7 cellular contexts compared by ENCODE assay signal in genomic region chr17:41800601-41801373, GRCh38. TPM values are rescaled to one million over a fixed set of nuclear protein-coding genes. Genes with fewer than 3 reads are reported as not detected.
DNase-seq lines count a peak whose midpoint lies in the region; ATAC-seq and TF ChIP-seq lines count a peak whose summit lies in the region.

No MANE protein-coding gene starts in this region.

- no peak for TF ChIP-seq CTCF in VCaP (conservative IDR thresholded peaks at IDR 0.05)
- TF ChIP-seq CTCF in thoracic aorta (IDR thresholded peaks at IDR 0.05) = no peak
- no peak for TF ChIP-seq CTCF in GM13977 (IDR thresholded peaks at IDR 0.05; ENCODE audit: extremely low read depth, insufficient read depth, missing control alignments)

- H3K4me1 ChIP-seq in HUES6 (ENCODE audit: control insufficient read depth, insufficient read depth, low read length) = peaks cover 11% of the 10 kb centered on the region
- peaks cover 6% of the 10 kb centered on the region; the same call in 1 of the 2 replicates for H3K4me1 ChIP-seq in iPS-20b (ENCODE audit: insufficient read depth, low read length)
- peaks cover 4 to 13% of the 10 kb centered on the region in 2 donors for H3K4me1 ChIP-seq in thoracic aorta (ENCODE audit: control insufficient read depth in 1 of 2, low read depth in 2 of 2)

- in situ Hi-C loops in GM13977 (cut with MboI; ENCODE audit: low pct_unique_long_range_greater_than_20kb, low sequenced_read_pairs, unreplicated experiment) = loop anchor here (5.0 kb wide), 1 partner anchor 63 kb away; no protein-coding TSS in a partner anchor

- H3K9me3 ChIP-seq in HUES6 (ENCODE audit: control insufficient read depth, insufficient read depth, low read depth, low read length) = no peaks in the 10 kb centered on the region
- H3K9me3 ChIP-seq in iPS-20b (ENCODE audit: insufficient read depth, low read depth, low read length) = no peaks in the 10 kb centered on the region
- H3K9me3 ChIP-seq in thoracic aorta = no peaks in the 10 kb centered on the region

- H3K4me3 ChIP-seq in HUES6 (ENCODE audit: low read depth, low read length) = peak overlapping the region; percentile 25
- H3K4me3 ChIP-seq in iPS-20b (ENCODE audit: low read length) = peak overlapping the region; percentile 40; the same call in 1 of the 2 replicates
- H3K4me3 ChIP-seq in thoracic aorta = peak overlapping the region; percentile 33

- H3K9ac ChIP-seq in HUES6 (ENCODE audit: low read length) (peak overlapping the region; percentile 1), iPS-20b (ENCODE audit: low read depth, low read length) (peak overlapping the region; percentile 20; the same call in 1 of the 2 replicates)

- DNase-seq in thoracic aorta (ENCODE audit: low spot score) = no peak
- no peak for DNase-seq in KG1 (lab: John Stamatoyannopoulos, UW)
- no peak for DNase-seq in GM13977 (ENCODE audit: low spot score)
- no peak for DNase-seq in HCEC 1CT

- H3K27me3 ChIP-seq in HUES6 (ENCODE audit: control insufficient read depth, insufficient read depth, low read length) = peaks cover 6% of the 10 kb centered on the region
- H3K27me3 ChIP-seq in iPS-20b (ENCODE audit: insufficient read depth, low read length) = peaks cover 6% of the 10 kb centered on the region; the same call in 1 of the 2 replicates
- no peaks in the 10 kb centered on the region for H3K27me3 ChIP-seq in thoracic aorta (replicated peaks; ENCODE audit: insufficient read depth)

- H3K27ac ChIP-seq in HUES6 (ENCODE audit: low read depth, low read length) = no peak overlapping the region
- H3K27ac ChIP-seq in VCaP = peak overlapping the region; percentile 58
- no peak overlapping the region for H3K27ac ChIP-seq in iPS-20b (ENCODE audit: low read length)
- no peak overlapping the region for H3K27ac ChIP-seq in thoracic aorta

- H3K36me3 ChIP-seq in HUES6 (ENCODE audit: control insufficient read depth, insufficient read depth, low read length) = peaks cover 8% of the 10 kb centered on the region; the same call in 1 of the 2 replicates
- H3K36me3 ChIP-seq in iPS-20b (ENCODE audit: insufficient read depth, low read depth, low read length) = peaks cover 5% of the 10 kb centered on the region; the same call in 1 of the 2 replicates
- H3K36me3 ChIP-seq in thoracic aorta = no peaks in the 10 kb centered on the region

- no peak for ATAC-seq in thoracic aorta (ENCODE audit: insufficient number of reproducible peaks, low FRiP score, low read depth)

RNA-seq across cellular contexts. Expression of gene P3H4, which starts 11.0 kb away (rescaled TPM):
- 10 to 100 TPM; 20.7 to 41.0 TPM for total RNA-seq in thoracic aorta

RNA-seq across cellular contexts. Expression of gene FKBP10, which starts 12.0 kb away (rescaled TPM):
- 100 to 1,000 TPM; 125 to 188 TPM for total RNA-seq in thoracic aorta

RNA-seq across cellular contexts. Expression of gene JUP, which starts 14.3 kb away (rescaled TPM):
- total RNA-seq in thoracic aorta = 10 to 100 TPM; 82.4 to 98.7 TPM

RNA-seq across cellular contexts. Expression of gene NT5C3B, which starts 35.2 kb away (rescaled TPM):
- 10 to 100 TPM; 62.1 to 69.7 TPM for total RNA-seq in thoracic aorta

RNA-seq across cellular contexts. Expression of gene KLHL10, which starts 36.8 kb away (rescaled TPM):
- total RNA-seq in thoracic aorta = not detected
